Comparison of ENCODE assay signal across 1 cellular context in genomic region chr16:14365200-14365851, GRCh38.
TF ChIP-seq lines count a peak whose summit lies in the region.

No MANE protein-coding gene starts in this region.

TF ChIP-seq in K562, 482 proteins besides CTCF, POLR2A, EP300 and RAD21:
- no peak for TF ChIP-seq CUX1 (CRISPR knock-in tag; IDR thresholded peaks at IDR 0.05)
- no peak for TF ChIP-seq ESRRB (CRISPR knock-in tag; IDR thresholded peaks at IDR 0.05; ENCODE audit: borderline replicate concordance)
- no peak for TF ChIP-seq SMARCE1 (IDR thresholded peaks at IDR 0.05)
- no peak for TF ChIP-seq ZNF696 (CRISPR knock-in tag; conservative IDR thresholded peaks at IDR 0.05)
- TF ChIP-seq ERF (CRISPR knock-in tag; IDR thresholded peaks at IDR 0.05), result no peak
- no peak for TF ChIP-seq SPI1 (IDR thresholded peaks at IDR 0.05; ENCODE audit: borderline replicate concordance, low read depth, low read length)
